Comparison of ENCODE assay signal across 8 cellular contexts in the genomic region with DNA sequence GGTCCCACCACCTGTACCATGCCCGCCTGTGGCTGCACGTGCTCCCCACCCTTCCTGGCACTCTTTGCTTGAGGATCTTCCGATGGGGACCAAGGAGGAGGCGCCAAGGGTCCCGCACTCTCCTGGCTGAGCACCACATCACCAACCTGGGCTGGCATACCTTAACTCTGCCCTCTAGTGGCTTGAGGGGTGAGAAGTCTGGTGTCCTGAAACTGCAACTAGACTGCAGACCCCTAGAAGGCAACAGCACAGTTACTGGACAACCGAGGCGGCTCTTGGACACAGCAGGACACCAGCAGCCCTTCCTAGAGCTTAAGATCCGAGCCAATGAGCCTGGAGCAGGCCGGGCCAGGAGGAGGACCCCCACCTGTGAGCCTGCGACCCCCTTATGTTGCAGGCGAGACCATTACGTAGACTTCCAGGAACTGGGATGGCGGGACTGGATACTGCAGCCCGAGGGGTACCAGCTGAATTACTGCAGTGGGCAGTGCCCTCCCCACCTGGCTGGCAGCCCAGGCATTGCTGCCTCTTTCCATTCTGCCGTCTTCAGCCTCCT. TPM values are rescaled to one million over a fixed set of nuclear protein-coding genes. Genes with fewer than 3 reads are reported as not detected.
A peak's percentile ranks its signal among the peaks of the same experiment; 100 is the strongest.
DNase-seq lines count a peak whose midpoint lies in the region; TF ChIP-seq lines count a peak whose summit lies in the region.

No MANE protein-coding gene starts in this region.

- no peak overlapping the region for H2BK20ac ChIP-seq in H9 (ENCODE audit: low read depth, low read length, poor library complexity, severe bottlenecking)

- H3K56ac ChIP-seq in H9 (ENCODE audit: insufficient read length, low read depth, low read length) = no peak overlapping the region

- no peaks in the 10 kb centered on the region; a peak in 2 of 7 replicates for H3K36me3 Mint-ChIP-seq in H9 (ENCODE audit: insufficient read depth in 1 of 3, low read depth in 3 of 3)
- no peaks in the 10 kb centered on the region for H3K36me3 Mint-ChIP-seq in activated naive CD4-positive, alpha-beta T cell treated with anti-CD3 and anti-CD28 coated beads, Interleukin-2, amount 10 ng/mL, durations not matched to agents 7 days and 5 days

- H3K4me3 Mint-ChIP-seq in H9 = peak overlapping the region; percentile 69 to 84
- H3K4me3 Mint-ChIP-seq in activated naive CD4-positive, alpha-beta T cell treated with anti-CD3 and anti-CD28 coated beads, Interleukin-2, amount 10 ng/mL, durations not matched to agents 7 days and 5 days = no peak overlapping the region

- no peak overlapping the region for H2BK5ac ChIP-seq in H9 (ENCODE audit: insufficient read length, low read length)

- peak overlapping the region; percentile 84 for H3K4me2 ChIP-seq in H9 (ENCODE audit: insufficient read depth, insufficient read length, low read length)

- no peaks in the 10 kb centered on the region for H3K79me2 ChIP-seq in H9 (ENCODE audit: insufficient read depth, low read length)

- CTCF ChIA-PET in activated naive CD4-positive, alpha-beta T cell treated with anti-CD3 and anti-CD28 coated beads, Interleukin-2, amount 10 ng/mL, durations not matched to agents 7 days and 5 days (lab: Charles Lee) = interaction anchor here (0.5 to 7.1 kb wide), 25 partner anchors 10 to 391 kb away, joined by 3 to 90 read pairs (median 4); partner anchors contain the start of gene INHBC

- no peaks in the 10 kb centered on the region for H3K9me3 Mint-ChIP-seq in H9
- no peaks in the 10 kb centered on the region for H3K9me3 Mint-ChIP-seq in activated naive CD4-positive, alpha-beta T cell treated with anti-CD3 and anti-CD28 coated beads, Interleukin-2, amount 10 ng/mL, durations not matched to agents 7 days and 5 days

- no peak overlapping the region for H4K5ac ChIP-seq in H9 (ENCODE audit: insufficient read length, low read depth, low read length)

- H3K27me3 ChIP-seq in H9 (ENCODE audit: insufficient read depth, low read length) (no peaks in the 10 kb centered on the region), iPS-20b (ENCODE audit: insufficient read depth, low read length) (peaks cover 11% of the 10 kb centered on the region)

- WGBS in H9 (ENCODE audit: extremely low coverage, insufficient read length, low lambda C conversion rate) = no CpG with 5 or more reads among the region's 15 CpGs

- H3K27ac Mint-ChIP-seq in H9 = peak overlapping the region; percentile 55 to 86 (median 83); a peak in 5 of 7 replicates
- peak overlapping the region; percentile 22 for H3K27ac Mint-ChIP-seq in activated naive CD4-positive, alpha-beta T cell treated with anti-CD3 and anti-CD28 coated beads, Interleukin-2, amount 10 ng/mL, durations not matched to agents 7 days and 5 days

- H3K27ac ChIP-seq in H9 (ENCODE audit: insufficient read length, low read depth, low read length) (no peak overlapping the region), iPS-20b (ENCODE audit: low read length) (no peak overlapping the region)

- peak overlapping the region; percentile 57 for H3K4me3 ChIP-seq in iPS-20b (ENCODE audit: low read length)

- peaks cover 46 to 59% of the 10 kb centered on the region in 2 experiments for H3K4me1 Mint-ChIP-seq in H9
- H3K4me1 Mint-ChIP-seq in activated naive CD4-positive, alpha-beta T cell treated with anti-CD3 and anti-CD28 coated beads, Interleukin-2, amount 10 ng/mL, durations not matched to agents 7 days and 5 days = peaks cover 42% of the 10 kb centered on the region

- peak; percentile 79 for TF ChIP-seq CTCF in H9 (conservative IDR thresholded peaks at IDR 0.05)

- H4K8ac ChIP-seq in H9 (replicated peaks; ENCODE audit: insufficient read length, low read depth, low read length) = no peak overlapping the region

- peak overlapping the region; percentile 71 for H3K18ac ChIP-seq in H9 (ENCODE audit: insufficient read length, low read depth, low read length)

- no peaks in the 10 kb centered on the region for H3K36me3 ChIP-seq in iPS-20b (ENCODE audit: insufficient read depth, low read depth, low read length)

- no peak overlapping the region for H3K4ac ChIP-seq in H9 (ENCODE audit: low read depth, low read length)

- no peak overlapping the region for H2BK120ac ChIP-seq in H9 (ENCODE audit: low read depth, low read length, poor library complexity, severe bottlenecking)

- no peak overlapping the region for H2BK15ac ChIP-seq in H9 (ENCODE audit: low read depth, low read length)

- no peak overlapping the region for H3K23ac ChIP-seq in H9 (ENCODE audit: insufficient read length, low read depth, low read length)

- no peak overlapping the region for H2AK5ac ChIP-seq in H9 (ENCODE audit: insufficient read length, low read length)

- H3K14ac ChIP-seq in H9 (ENCODE audit: insufficient read depth, low read length) = peak overlapping the region; percentile 55; the same call in 1 of the 2 replicates

- peaks cover 34% of the 10 kb centered on the region for H3K23me2 ChIP-seq in H9 (ENCODE audit: insufficient read length, low read depth, low read length, poor library complexity, severe bottlenecking)

- H4K20me1 ChIP-seq in H9 (ENCODE audit: control insufficient read depth, insufficient read depth, insufficient read length) = no peaks in the 10 kb centered on the region

- peaks cover 4% of the 10 kb centered on the region for H3K27me3 Mint-ChIP-seq in H9 (ENCODE audit: low read depth)
- peaks cover 72% of the 10 kb centered on the region for H3K27me3 Mint-ChIP-seq in activated naive CD4-positive, alpha-beta T cell treated with anti-CD3 and anti-CD28 coated beads, Interleukin-2, amount 10 ng/mL, durations not matched to agents 7 days and 5 days

- H3K79me1 ChIP-seq in H9 (ENCODE audit: insufficient read depth, low read depth, low read length, poor library complexity, severe bottlenecking) = no peaks in the 10 kb centered on the region

- no peak overlapping the region for H3K9ac ChIP-seq in H9 (ENCODE audit: extremely low read depth, insufficient read length, low read length)
- peak overlapping the region; percentile 67; the same call in 1 of the 2 replicates for H3K9ac ChIP-seq in iPS-20b (ENCODE audit: low read depth, low read length)

- H4K91ac ChIP-seq in H9 (ENCODE audit: insufficient read length, low read depth, low read length) = no peak overlapping the region

- no peak overlapping the region for H2AFZ ChIP-seq in H9 (ENCODE audit: low read length)

- H3K4me1 ChIP-seq in H9 (ENCODE audit: insufficient read depth, low read length) (no peaks in the 10 kb centered on the region; the same call in 1 of the 2 replicates), iPS-20b (ENCODE audit: insufficient read depth, low read length) (peaks cover 32% of the 10 kb centered on the region)

- H3K9me3 ChIP-seq in H9 (ENCODE audit: control insufficient read depth, low read depth, low read length) (no peaks in the 10 kb centered on the region), iPS-20b (ENCODE audit: insufficient read depth, low read depth, low read length) (no peaks in the 10 kb centered on the region)

- H3T11ph ChIP-seq in H9 (ENCODE audit: low read length) = no peak overlapping the region

- H2BK12ac ChIP-seq in H9 (ENCODE audit: insufficient read length, low read depth, low read length) = no peak overlapping the region

- DNase-seq in DMS 273 (lab: John Stamatoyannopoulos, UW; ENCODE audit: unreplicated experiment) (peak; percentile 84), DMS 273 treated with DMSO at 0.1 percent for 48 hours (lab: John Stamatoyannopoulos, UW) (no peak), H9 (peak; percentile 92), NCI-H748 treated with DMSO at 0.1 percent for 48 hours (lab: John Stamatoyannopoulos, UW) (peak; percentile 60), T-helper 9 cell (no peak)
- DNase-seq in activated naive CD4-positive, alpha-beta T cell treated with anti-CD3 and anti-CD28 coated beads, Interleukin-2, amount 10 ng/mL, durations not matched to agents 7 days and 5 days = peak; percentile 69
- DNase-seq in stimulated activated naive CD4-positive, alpha-beta T cell treated with Interleukin-2 at 50 U/mL for 16 hours (lab: John Stamatoyannopoulos, UW) = peak; percentile 30

RNA-seq across cellular contexts. Expression of gene INHBE, which starts 1.1 kb away (rescaled TPM):
- 9.6 and 10.1 TPM in 2 replicates for total RNA-seq in H9 (2021)

RNA-seq across cellular contexts. Expression of gene GLI1, which starts 3.4 kb away (rescaled TPM):
- total RNA-seq in H9 (2021) = 25.8 and 28.4 TPM in 2 replicates

RNA-seq across cellular contexts. Expression of gene INHBC, which starts 21.6 kb away (rescaled TPM):
- not detected in 2 replicates for total RNA-seq in H9 (2021)

RNA-seq across cellular contexts. Expression of gene ARHGAP9, which starts 23.4 kb away (rescaled TPM):
- 3.7 and 4.4 TPM in 2 replicates for total RNA-seq in H9 (2021)

RNA-seq across cellular contexts. Expression of gene R3HDM2, which starts 25.4 kb away (rescaled TPM):
- total RNA-seq in H9 (2021) = 43.9 and 45.4 TPM in 2 replicates

Comparison
In these comparisons a context has a peak if more than half of its experiments do, and no peak if none do; other contexts are left out.
1. DNase-seq: peak in DMS 273 (single experiment), H9 (single experiment), NCI-H748 treated with DMSO at 0.1 percent for 48 hours (single experiment), activated naive CD4-positive, alpha-beta T cell treated with anti-CD3 and anti-CD28 coated beads, Interleukin-2, amount 10 ng/mL, durations not matched to agents 7 days and 5 days (single experiment) and stimulated activated naive CD4-positive, alpha-beta T cell treated with Interleukin-2 at 50 U/mL for 16 hours (single experiment); none in DMS 273 treated with DMSO at 0.1 percent for 48 hours (single experiment) and T-helper 9 cell (single experiment).